8 cellular contexts compared by ENCODE assay signal in the genomic region with DNA sequence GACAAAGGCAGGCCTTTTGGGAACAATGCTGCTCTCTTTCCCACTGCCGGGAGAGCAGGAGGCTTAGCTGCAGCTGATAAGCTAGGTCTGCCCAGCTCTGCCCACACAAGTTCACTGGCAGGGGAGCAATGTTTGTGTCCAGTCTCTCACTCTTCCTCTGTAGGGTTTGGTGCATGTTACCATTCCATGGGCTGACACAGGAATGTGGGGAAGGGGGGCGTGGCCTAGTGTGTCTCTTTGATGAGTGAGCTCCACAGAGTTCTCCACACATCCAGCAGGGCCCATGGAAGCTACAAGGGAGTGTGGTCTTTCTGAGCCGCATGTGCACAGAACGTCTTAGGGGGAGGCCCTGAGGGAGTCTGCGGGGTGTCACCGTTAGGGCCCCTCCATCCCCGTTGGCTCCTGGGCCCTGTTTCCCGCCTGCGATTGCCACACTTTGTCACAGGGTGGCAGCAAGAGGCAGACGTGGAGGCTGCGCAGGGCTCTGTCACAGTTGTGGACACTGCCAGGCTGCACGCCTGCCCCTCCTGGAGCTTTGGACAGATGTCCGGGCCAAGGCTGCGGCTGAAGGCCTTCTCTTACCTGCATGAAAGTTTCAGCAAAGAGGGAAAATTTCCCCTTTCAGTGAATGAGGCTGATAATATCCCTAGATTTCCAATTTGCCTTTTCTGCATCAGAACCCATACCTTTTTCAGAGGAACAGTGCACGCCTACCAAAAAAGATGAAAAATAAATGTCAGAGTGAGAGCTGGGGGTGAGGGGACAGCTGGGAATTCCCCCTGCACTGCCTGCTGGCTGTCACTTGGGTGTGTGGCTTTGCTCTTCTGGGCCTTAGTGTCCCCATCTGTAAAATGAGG. TPM values are rescaled to one million over a fixed set of nuclear protein-coding genes. Genes with fewer than 3 reads are reported as not detected.
DNase-seq lines count a peak whose midpoint lies in the region; ATAC-seq, FAIRE-seq and TF ChIP-seq lines count a peak whose summit lies in the region.

No MANE protein-coding gene starts in this region.

- no peak for TF ChIP-seq EP300 in H1 (IDR thresholded peaks at IDR 0.05; ENCODE audit: borderline replicate concordance in 1 of 2, low read depth in 2 of 2, low read length in 2 of 2)

- H2AK5ac ChIP-seq in H1 (ENCODE audit: low read depth, low read length) = no peak overlapping the region

- no peak for TF ChIP-seq POLR2A in H1 (IDR thresholded peaks at IDR 0.05; ENCODE audit: control extremely low read depth in 1 of 2, low read depth in 2 of 2, low read length in 2 of 2)

- no peaks in the 10 kb centered on the region for H3K4me1 Mint-ChIP-seq in nephron
- no peaks in the 10 kb centered on the region for H3K4me1 Mint-ChIP-seq in CD8-positive, alpha-beta T cell (ENCODE audit: low read depth)

- H3K9ac ChIP-seq in H1 (replicated peaks in 1 of 4; ENCODE audit: extremely low read depth in 1 of 4, low read depth in 3 of 4, low read length in 3 of 4) = no peak overlapping the region

- H3K18ac ChIP-seq in H1 (ENCODE audit: extremely low read depth, low read length) = no peak overlapping the region

- CTCF ChIA-PET in H1 (lab: Charles Lee; ENCODE audit: partially characterized antibody) = interaction anchor here (0.5 to 3.5 kb wide), 49 partner anchors 9 to 750 kb away, joined by 3 to 46 read pairs (median 4); no protein-coding TSS in a partner anchor
- CTCF ChIA-PET in CD8-positive, alpha-beta T cell (lab: Charles Lee) = no interaction called here

- no peak overlapping the region for H3K27ac Mint-ChIP-seq in nephron
- H3K27ac Mint-ChIP-seq in CD8-positive, alpha-beta T cell = no peak overlapping the region

- peaks cover 8% of the 10 kb centered on the region; the same call in 1 of the 2 replicates for H3K23me2 ChIP-seq in H1 (ENCODE audit: low read depth, low read length)

- no peak overlapping the region for H4K5ac ChIP-seq in H1 (ENCODE audit: insufficient read length, low read depth, low read length)

- H3K4ac ChIP-seq in H1 (replicated peaks; ENCODE audit: insufficient read length, low read depth, low read length) = no peak overlapping the region

- H2AFZ ChIP-seq in H1 (ENCODE audit: low read length) = peak overlapping the region; percentile 63; the same call in 1 of the 2 replicates

- H2BK120ac ChIP-seq in H1 (replicated peaks; ENCODE audit: low read depth, low read length) = no peak overlapping the region

- WGBS in H1 (ENCODE audit: extremely low coverage in 1 of 2, insufficient coverage in 1 of 2, insufficient read length in 1 of 2, insufficient replicate concordance in 2 of 2, low coverage in 1 of 2, low lambda C conversion rate in 2 of 2, missing lambda C conversion rate in 1 of 2), 2 experiments = 44% methylated on average over 13 of the region's 15 CpGs; no CpG with 5 or more reads in 1 of the 2 experiments

- H3K79me2 ChIP-seq in H1 (ENCODE audit: control insufficient read depth in 1 of 2, insufficient read depth in 2 of 2, low read length in 2 of 2) = no peaks in the 10 kb centered on the region

- no peaks in the 10 kb centered on the region for H3K36me3 ChIP-seq in H1 (ENCODE audit: control insufficient read depth in 2 of 4, insufficient read depth in 4 of 4, low read length in 3 of 4)
- no peaks in the 10 kb centered on the region for H3K36me3 ChIP-seq in CD8-positive, alpha-beta T cell (ENCODE audit: insufficient read depth, low read length)

- TF ChIP-seq RAD21 in H1 (IDR thresholded peaks at IDR 0.05 in 1 of 2, conservative IDR thresholded peaks at IDR 0.05 in 1 of 2; ENCODE audit: low read depth in 2 of 2, low read length in 2 of 2) = peak; percentile 98

- TF ChIP-seq CTCF in 22Rv1 (IDR thresholded peaks at IDR 0.05) (peak; percentile 78), H1 (IDR thresholded peaks at IDR 0.05; ENCODE audit: control extremely low read depth in 1 of 3, insufficient read depth in 1 of 3, low read depth in 1 of 3, low read length in 3 of 3) (peak; percentile 94 to 96 (median 96)), nephron (IDR thresholded peaks at IDR 0.05; ENCODE audit: unreplicated experiment in 3 of 3) (peak; percentile 74 to 75 (median 75))
- TF ChIP-seq CTCF in CD8-positive, alpha-beta T cell (IDR thresholded peaks at IDR 0.05) = no peak

- ATAC-seq in GM18868 (IDR thresholded peaks at IDR 0.05; ENCODE audit: unreplicated experiment) (peak; percentile 74), GM19395 (IDR thresholded peaks at IDR 0.05; ENCODE audit: unreplicated experiment) (no peak)
- ATAC-seq in CD8-positive, alpha-beta T cell = no peak

- 0 out of 2 replicates have a peak overlapping the region, but pooled peaks have one; percentile 19 for H2BK12ac ChIP-seq in H1 (ENCODE audit: low read depth, low read length)

- DNase-seq in NCI-H69 (lab: John Stamatoyannopoulos, UW) (peak; percentile 80), H1 (ENCODE audit: low read depth in 1 of 2, low spot score in 2 of 2) (peak in 1 of 2 experiments; percentile 83), RCC 7860 (ENCODE audit: low spot score) (no peak)
- no peak for DNase-seq in CD8-positive, alpha-beta T cell

- H3K27me3 ChIP-seq in H1 (replicated peaks in 1 of 4; ENCODE audit: control insufficient read depth in 3 of 4, extremely low read depth in 1 of 4, insufficient read depth in 3 of 4, low read length in 3 of 4) = no peaks in the 10 kb centered on the region
- H3K27me3 ChIP-seq in CD8-positive, alpha-beta T cell (ENCODE audit: insufficient read depth, low read length) = no peaks in the 10 kb centered on the region

- H4K20me1 ChIP-seq in H1 (replicated peaks in 1 of 2; ENCODE audit: control insufficient read depth in 1 of 2, insufficient read depth in 2 of 2, low read length in 2 of 2) = peaks cover 0 to 3% of the 10 kb centered on the region in 2 experiments

- no peak overlapping the region for H3K56ac ChIP-seq in H1 (replicated peaks; ENCODE audit: insufficient read length, low read depth, low read length)

- H3K23ac ChIP-seq in H1 (ENCODE audit: insufficient read length) = no peak overlapping the region

- POLR2A ChIA-PET in H1 (lab: Charles Lee; ENCODE audit: partially characterized antibody) = interaction anchor here (0.6 kb wide), 1 partner anchor 100 kb away, joined by 6 read pairs; no protein-coding TSS in a partner anchor
- POLR2A ChIA-PET in CD8-positive, alpha-beta T cell (lab: Charles Lee) = no interaction called here

- H3K4me2 ChIP-seq in H1 (ENCODE audit: insufficient read depth in 1 of 2, low read depth in 2 of 2, low read length in 2 of 2) = no peak overlapping the region

- H4K91ac ChIP-seq in H1 (replicated peaks; ENCODE audit: insufficient read length, low read length) = no peak overlapping the region

- H3K9me3 ChIP-seq in H1 (ENCODE audit: insufficient read depth in 2 of 2, low read depth in 1 of 2, low read length in 1 of 2) = no peaks in the 10 kb centered on the region
- H3K9me3 ChIP-seq in CD8-positive, alpha-beta T cell (ENCODE audit: low read length) = no peaks in the 10 kb centered on the region

- peaks cover 0 to 3% (median 0%) of the 10 kb centered on the region in 4 experiments; a peak in 2 of 7 replicates for H3K4me1 ChIP-seq in H1 (replicated peaks in 1 of 4; ENCODE audit: control insufficient read depth in 3 of 4, insufficient read depth in 4 of 4, low read length in 3 of 4)
- H3K4me1 ChIP-seq in CD8-positive, alpha-beta T cell (ENCODE audit: insufficient read depth, low read length) = no peaks in the 10 kb centered on the region

- H3K27me3 Mint-ChIP-seq in nephron (ENCODE audit: low read depth) = peaks cover 44% of the 10 kb centered on the region
- peaks cover 17% of the 10 kb centered on the region for H3K27me3 Mint-ChIP-seq in CD8-positive, alpha-beta T cell (ENCODE audit: low read depth)

- no peaks in the 10 kb centered on the region for H3K79me1 ChIP-seq in H1 (ENCODE audit: low read depth, low read length)

- peak overlapping the region; percentile 83; the same call in 1 of the 2 replicates for H4K8ac ChIP-seq in H1 (ENCODE audit: extremely low read depth, insufficient read depth, low read length)

- no peak overlapping the region for H3K4me3 ChIP-seq in H1 (ENCODE audit: extremely low read depth in 1 of 4, insufficient read depth in 2 of 4, low read depth in 3 of 4, low read length in 4 of 4)
- H3K4me3 ChIP-seq in CD8-positive, alpha-beta T cell (ENCODE audit: low read depth, low read length) = no peak overlapping the region

- intact Hi-C loops in CD8-positive, alpha-beta T cell (cut with DNase I, micrococcal nuclease) = no loop called here

- H2BK5ac ChIP-seq in H1 (ENCODE audit: low read depth, low read length) = no peak overlapping the region

- no peak overlapping the region for H2BK20ac ChIP-seq in H1 (ENCODE audit: low read length)

- no peak overlapping the region for H3K14ac ChIP-seq in H1 (ENCODE audit: insufficient read length)

- no peaks in the 10 kb centered on the region for H3K36me3 Mint-ChIP-seq in nephron (ENCODE audit: low read depth)
- no peaks in the 10 kb centered on the region for H3K36me3 Mint-ChIP-seq in CD8-positive, alpha-beta T cell

- H2BK15ac ChIP-seq in H1 (ENCODE audit: low read length) = no peak overlapping the region

- no peaks in the 10 kb centered on the region for H3K9me3 Mint-ChIP-seq in nephron
- H3K9me3 Mint-ChIP-seq in CD8-positive, alpha-beta T cell = no peaks in the 10 kb centered on the region

- no peak for FAIRE-seq in H1 (lab: Jason Lieb, UNC)
- no peak for FAIRE-seq in RCC 7860 (lab: Jason Lieb, UNC)

- H3K4me3 Mint-ChIP-seq in nephron = no peak overlapping the region
- no peak overlapping the region for H3K4me3 Mint-ChIP-seq in CD8-positive, alpha-beta T cell

- H3K27ac ChIP-seq in 22Rv1 (no peak overlapping the region), H1 (ENCODE audit: low read depth, low read length) (no peak overlapping the region)
- H3K27ac ChIP-seq in CD8-positive, alpha-beta T cell (ENCODE audit: low read depth, low read length) = no peak overlapping the region

TF ChIP-seq in H1, 55 proteins besides CTCF, POLR2A, EP300 and RAD21:
- TF ChIP-seq RFX5 (IDR thresholded peaks at IDR 0.05; ENCODE audit: borderline replicate concordance, low read depth, low read length) (no peak), CEBPB (IDR thresholded peaks at IDR 0.05; ENCODE audit: low read depth, low read length) (peak; percentile 54; the same call in 1 of the 2 replicates)

RNA-seq across cellular contexts. Expression of a gene that starts 24.3 kb away (rescaled TPM):
- 1.8 and 2.2 TPM in 2 replicates for total RNA-seq in H1 (2021; fragmentation: NEBNext Ultra II Directional; extraction: Animal tissue kit (Norgen Biotek cat#: 25700))
- 0.78 and 1.5 TPM in 2 replicates for polyA plus RNA-seq in H1 (2011; rRNA removed)
- 1.4 TPM for polyA plus RNA-seq in H1 (2011; cell fraction: cytosol; rRNA removed)
- polyA plus RNA-seq in H1 (2011; cell fraction: nucleus; rRNA removed) = 5.2 TPM
- 0.99 to 2.0 TPM (median 1.7 TPM) in 4 replicates for polyA plus RNA-seq in H1 (2012, experiment 1 of 2)
- polyA plus RNA-seq in H1 (2012, experiment 2 of 2) = 0.20 TPM
- 1.3 TPM for polyA plus RNA-seq in H1 (2013, experiment 1 of 2)
- 1.0 TPM for polyA plus RNA-seq in H1 (2013, experiment 2 of 2)
- polyA minus RNA-seq in H1 (2011; rRNA and poly(A)+ RNA removed) = 3.7 and 4.1 TPM in 2 replicates
- polyA minus RNA-seq in H1 (2011; cell fraction: cytosol; rRNA and poly(A)+ RNA removed) = 0.81 TPM
- 13.5 TPM for polyA minus RNA-seq in H1 (2011; cell fraction: nucleus; rRNA and poly(A)+ RNA removed)
- total RNA-seq in CD8-positive, alpha-beta T cell = not detected
